In genomic region chr4:95445251-95445650, GRCh38 we compare ENCODE assay signal across 20 cellular contexts.
DNase-seq lines count a peak whose midpoint lies in the region; ATAC-seq, FAIRE-seq and TF ChIP-seq lines count a peak whose summit lies in the region.
"Had no signal": no experiment of that assay in that cellular context is flagged by ENCODE, and none has a peak within 500 bp of the region (broad histone marks: within the 10 kb centered on the region; RNA-seq: fewer than 3 reads in every experiment).

No MANE protein-coding gene starts in this region.

- no peaks in the 10 kb centered on the region for H3F3A ChIP-seq in PC-3 (ENCODE audit: low read length, unreplicated experiment)

- TF ChIP-seq CTCF in PC-3 (conservative IDR thresholded peaks at IDR 0.05; ENCODE audit: low read depth, low read length) (no peak), fibroblast of villous mesenchyme (IDR thresholded peaks at IDR 0.05; ENCODE audit: insufficient read depth, low read depth, low read length) (no peak), HepG2 (CRISPR knock-in tag; IDR thresholded peaks at IDR 0.05) (no peak), mammary epithelial cell (conservative IDR thresholded peaks at IDR 0.05 in 1 of 2, IDR thresholded peaks at IDR 0.05 in 1 of 2; ENCODE audit: extremely low read depth in 1 of 2, insufficient read depth in 1 of 2, low read depth in 1 of 2, low read length in 2 of 2) (no peak)

- WGBS in HepG2 (ENCODE audit: low lambda C conversion rate): 16% methylated on average over 5 of the region's 5 CpGs
- 97% methylated on average over 5 of the region's 5 CpGs for WGBS in mammary epithelial cell (ENCODE audit: low coverage, missing lambda C conversion rate)

- H3K4me3 ChIP-seq in PC-3 (ENCODE audit: low read length) (no peak overlapping the region), fibroblast of villous mesenchyme (ENCODE audit: low read depth, low read length) (peak overlapping the region; percentile 32), HepG2 (replicated peaks in 1 of 3; ENCODE audit: insufficient read depth in 1 of 3, low read depth in 2 of 3, low read length in 3 of 3) (no peak overlapping the region), mammary epithelial cell (replicated peaks in 1 of 3; ENCODE audit: insufficient read depth in 1 of 3, low read depth in 2 of 3, low read length in 3 of 3) (no peak overlapping the region)

- H4K20me1 ChIP-seq in PC-3 (ENCODE audit: low read length): no peaks in the 10 kb centered on the region
- no peaks in the 10 kb centered on the region for H4K20me1 ChIP-seq in HepG2 (ENCODE audit: insufficient read depth, low read length)
- no peaks in the 10 kb centered on the region for H4K20me1 ChIP-seq in mammary epithelial cell (ENCODE audit: insufficient read depth, low read length)

- no peak for TF ChIP-seq EP300 in HepG2 (IDR thresholded peaks at IDR 0.05; ENCODE audit: low read depth in 2 of 2, low read length in 2 of 2)
- no peak for TF ChIP-seq EP300 in HepG2 (CRISPR knock-in tag; IDR thresholded peaks at IDR 0.05; ENCODE audit: borderline replicate concordance)

- H3K9me2 ChIP-seq in PC-3 (replicated peaks; ENCODE audit: low read length): no peaks in the 10 kb centered on the region

- H3K27ac ChIP-seq in PC-3 (ENCODE audit: low read length) (no peak overlapping the region), cingulate gyrus (ENCODE audit: low read depth, low read length) (peak overlapping the region; percentile 8), temporal lobe (ENCODE audit: low read depth, low read length) (peak overlapping the region; percentile 57), HepG2 (ENCODE audit: extremely low read length, insufficient read depth, low read length) (no peak overlapping the region), mammary epithelial cell (ENCODE audit: insufficient read depth, low read depth, low read length) (no peak overlapping the region)

- dilution Hi-C loops in mammary epithelial cell (cut with HindIII; ENCODE audit: low sequenced_read_pairs): no loop called here

- ATAC-seq in PC-3: no peak
- ATAC-seq in HepG2: no peak

- H3K36me3 ChIP-seq in PC-3 (ENCODE audit: low read depth, low read length): no peaks in the 10 kb centered on the region
- H3K36me3 ChIP-seq in HepG2 (replicated peaks in 1 of 2; ENCODE audit: control insufficient read depth in 1 of 2, insufficient read depth in 2 of 2, low read length in 2 of 2): no peaks in the 10 kb centered on the region
- no peaks in the 10 kb centered on the region for H3K36me3 ChIP-seq in mammary epithelial cell (ENCODE audit: insufficient read depth, low read length)

- H3K27me3 ChIP-seq in PC-3 (ENCODE audit: low read length): no peaks in the 10 kb centered on the region
- no peaks in the 10 kb centered on the region for H3K27me3 ChIP-seq in HepG2 (ENCODE audit: control insufficient read depth in 1 of 2, insufficient read depth in 2 of 2, low read length in 2 of 2)
- H3K27me3 ChIP-seq in mammary epithelial cell (ENCODE audit: insufficient read depth, low read length): no peaks in the 10 kb centered on the region
- H3K27me3 ChIP-seq: BE2C had no signal

- H3K9me3 ChIP-seq in PC-3 (ENCODE audit: low read length): no peaks in the 10 kb centered on the region
- no peaks in the 10 kb centered on the region for H3K9me3 ChIP-seq in HepG2 (ENCODE audit: low read length)
- H3K9me3 ChIP-seq in mammary epithelial cell (replicated peaks; ENCODE audit: insufficient read depth, low read length): no peaks in the 10 kb centered on the region
- H3K9me3 ChIP-seq: BE2C, Caco-2 had no signal

- no peak for DNase-seq in PC-3
- peak; percentile 3 for DNase-seq in fibroblast of villous mesenchyme (ENCODE audit: low read depth)
- no peak for DNase-seq in HepG2 (ENCODE audit: low spot score)
- no peak for DNase-seq in mammary epithelial cell
- DNase-seq in stimulated activated CD4-positive, alpha-beta T cell treated with anti-CD3 and anti-CD28 coated beads, Interleukin-1b, Interleukin-23, amount 100 ng/mL, for 48 hours: no peak
- DNase-seq: ACHN; BE2C; C1 segment of cervical spinal cord; Caco-2; CD4-positive, alpha-beta T cell; H9 had no signal

- no peak for TF ChIP-seq POLR2A in HepG2 (IDR thresholded peaks at IDR 0.05; ENCODE audit: insufficient read depth in 1 of 2, low read depth in 2 of 2, low read length in 2 of 2)

- H2AFZ ChIP-seq in PC-3 (ENCODE audit: low read length): peak overlapping the region; percentile 45; the same call in 1 of the 2 replicates
- no peak overlapping the region for H2AFZ ChIP-seq in HepG2 (ENCODE audit: low read length)
- no peak overlapping the region for H2AFZ ChIP-seq in mammary epithelial cell (ENCODE audit: low read depth, low read length)

- no peak for TF ChIP-seq RAD21 in HepG2 (CRISPR knock-in tag; IDR thresholded peaks at IDR 0.05)

- POLR2A ChIA-PET in PC-3 (lab: Charles Lee; ENCODE audit: unreplicated experiment) (no interaction called here), HepG2 (lab: Yijun Ruan, JAX) (no interaction called here)

- no peaks in the 10 kb centered on the region for H3K4me1 ChIP-seq in PC-3 (ENCODE audit: insufficient read depth, low read length)
- no peaks in the 10 kb centered on the region for H3K4me1 ChIP-seq in HepG2 (ENCODE audit: insufficient read depth, low read length)
- H3K4me1 ChIP-seq in mammary epithelial cell (ENCODE audit: insufficient read depth, low read length): no peaks in the 10 kb centered on the region
- H3K4me1 ChIP-seq: Caco-2 had no signal

- H3K79me2 ChIP-seq in PC-3 (ENCODE audit: low read length): no peaks in the 10 kb centered on the region
- H3K79me2 ChIP-seq in HepG2 (ENCODE audit: insufficient read depth, low read length): no peaks in the 10 kb centered on the region
- no peaks in the 10 kb centered on the region for H3K79me2 ChIP-seq in mammary epithelial cell (ENCODE audit: insufficient read depth, low read length)

- CTCF ChIA-PET in PC-3 (lab: Charles Lee): no interaction called here
- CTCF ChIA-PET in HepG2 (lab: Yijun Ruan, JAX; ENCODE audit: low intra/inter-chr PET ratio, low total read pairs): no interaction called here
- CTCF ChIA-PET in mammary epithelial cell (lab: Charles Lee; ENCODE audit: low non-redundant PET): no interaction called here

- intact Hi-C loops in PC-3 (cut with micrococcal nuclease) (no loop called here), HepG2 (cut with micrococcal nuclease; ENCODE audit: unreplicated experiment) (no loop called here), mammary epithelial cell (cut with micrococcal nuclease) (no loop called here)

- no peak overlapping the region for H3K9ac ChIP-seq in PC-3 (ENCODE audit: low read length)
- no peak overlapping the region for H3K9ac ChIP-seq in HepG2 (ENCODE audit: insufficient read depth, low read depth, low read length)
- H3K9ac ChIP-seq in mammary epithelial cell (ENCODE audit: insufficient read depth, low read length): no peak overlapping the region

- BruUV-seq in PC-3 (replicated peaks; lab: Mats Ljungman, UMichigan): no TSS peak
- BruUV-seq in HepG2 (replicated peaks; lab: Mats Ljungman, UMichigan): no TSS peak
- no TSS peak for BruUV-seq in mammary epithelial cell (replicated peaks; lab: Mats Ljungman, UMichigan)

- H3K4me2 ChIP-seq in PC-3 (ENCODE audit: low read length) (no peak overlapping the region), HepG2 (ENCODE audit: low read depth, low read length) (no peak overlapping the region), mammary epithelial cell (ENCODE audit: insufficient read depth, low read depth, low read length) (no peak overlapping the region)

- FAIRE-seq in HepG2 (lab: Jason Lieb, UNC): no peak
- FAIRE-seq: A204.1, D721Med, G401.6, GM12891, GM19239, H1, HTR-8/SVneo had no signal

- in situ Hi-C loops in HepG2 (cut with HindIII; ENCODE audit: extremely low pct_ligation_motif_present, low pct_unique_long_range_greater_than_20kb): no loop called here
- in situ Hi-C loops in mammary epithelial cell (cut with MboI; ENCODE audit: low sequenced_read_pairs in 2 of 2): no loop called here

TF ChIP-seq in HepG2, 621 proteins besides CTCF, POLR2A, EP300 and RAD21 (continues in another document):
- TF ChIP-seq, protein P1, sequence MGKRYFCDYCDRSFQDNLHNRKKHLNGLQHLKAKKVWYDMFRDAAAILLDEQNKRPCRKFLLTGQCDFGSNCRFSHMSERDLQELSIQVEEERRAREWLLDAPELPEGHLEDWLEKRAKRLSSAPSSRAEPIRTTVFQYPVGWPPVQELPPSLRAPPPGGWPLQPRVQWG (CRISPR knock-in tag; IDR thresholded peaks at IDR 0.05; ENCODE audit: borderline replicate concordance, low read depth): no peak
- no peak for TF ChIP-seq KDM4B (CRISPR knock-in tag; IDR thresholded peaks at IDR 0.05)
- no peak for TF ChIP-seq NCOA2 (CRISPR knock-in tag; IDR thresholded peaks at IDR 0.05)
- TF ChIP-seq SAFB2 (CRISPR knock-in tag; IDR thresholded peaks at IDR 0.05; ENCODE audit: borderline replicate concordance, low read depth): no peak
- TF ChIP-seq, protein P2, sequence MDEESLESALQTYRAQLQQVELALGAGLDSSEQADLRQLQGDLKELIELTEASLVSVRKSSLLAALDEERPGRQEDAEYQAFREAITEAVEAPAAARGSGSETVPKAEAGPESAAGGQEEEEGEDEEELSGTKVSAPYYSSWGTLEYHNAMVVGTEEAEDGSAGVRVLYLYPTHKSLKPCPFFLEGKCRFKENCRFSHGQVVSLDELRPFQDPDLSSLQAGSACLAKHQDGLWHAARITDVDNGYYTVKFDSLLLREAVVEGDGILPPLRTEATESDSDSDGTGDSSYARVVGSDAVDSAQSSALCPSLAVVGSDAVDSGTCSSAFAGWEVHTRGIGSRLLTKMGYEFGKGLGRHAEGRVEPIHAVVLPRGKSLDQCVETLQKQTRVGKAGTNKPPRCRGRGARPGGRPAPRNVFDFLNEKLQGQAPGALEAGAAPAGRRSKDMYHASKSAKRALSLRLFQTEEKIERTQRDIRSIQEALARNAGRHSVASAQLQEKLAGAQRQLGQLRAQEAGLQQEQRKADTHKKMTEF (CRISPR knock-in tag; IDR thresholded peaks at IDR 0.05): no peak
- TF ChIP-seq ZFP36 (IDR thresholded peaks at IDR 0.05; ENCODE audit: borderline replicate concordance, low read depth, low read length, partially characterized antibody): no peak
- TF ChIP-seq ZNF660 (CRISPR knock-in tag; IDR thresholded peaks at IDR 0.05; ENCODE audit: borderline replicate concordance, low read depth): no peak

Comparison
In these comparisons a context has a peak if more than half of its experiments do, and no peak if none do; other contexts are left out.
1. H3K27ac ChIP-seq: peak in cingulate gyrus (single experiment) and temporal lobe (single experiment); none in PC-3 (single experiment), HepG2 (single experiment) and mammary epithelial cell (single experiment).